ENCODE assay signal across 25 cellular contexts in the genomic region with DNA sequence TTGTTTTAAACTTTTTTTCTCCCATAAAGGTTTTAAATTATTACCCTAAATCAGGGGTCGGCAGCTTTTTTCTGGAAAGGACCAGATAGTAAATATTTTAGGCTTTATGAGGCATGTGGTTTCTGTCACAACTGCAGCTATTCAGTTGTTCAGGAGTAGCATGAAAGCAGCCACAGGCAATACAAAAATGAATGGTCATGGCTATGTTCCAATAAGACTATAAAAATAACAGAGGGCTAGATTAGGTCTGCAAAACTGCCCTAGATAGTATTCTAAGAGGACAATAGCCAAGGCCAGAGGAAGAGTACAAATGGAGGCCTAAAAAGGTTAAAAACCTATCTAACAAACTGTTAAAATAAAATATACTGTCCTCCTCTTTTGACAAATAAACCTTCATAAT.
"Had no signal": no experiment of that assay in that cellular context is flagged by ENCODE, and none has a peak within 500 bp of the region (broad histone marks: within the 10 kb centered on the region; RNA-seq: fewer than 3 reads in every experiment).

No MANE protein-coding gene starts in this region.

- DNase-seq: activated CD4-positive, alpha-beta memory T cell treated with anti-CD3 and anti-CD28 coated beads, Interleukin-2, amount 10 ng/mL, durations not matched to agents 7 days and 5 days; activated CD4-positive, alpha-beta T cell treated with anti-CD3 and anti-CD28 coated beads, Interleukin-2, amount 10 ng/mL, durations not matched to agents 24 days and 14 days; activated CD8-positive, alpha-beta memory T cell treated with anti-CD3 and anti-CD28 coated beads, Interleukin-2, amount 10 ng/mL, durations not matched to agents 7 days and 5 days; activated gamma-delta T cell treated with Interleukin-2 at 50 U/mL for 16 hours; activated T-cell treated with anti-CD3 and anti-CD28 coated beads, Interleukin-2, amount 50 U/mL, for 1 hour; anterior cingulate cortex; caudate nucleus; dermis blood vessel endothelial cell; effector CD8-positive, alpha-beta T cell; ovary; stimulated activated CD4-positive, alpha-beta T cell treated with anti-CD3 and anti-CD28 coated beads, Interleukin-2, amount 100 ng/mL, for 24 hours; stimulated activated naive CD8-positive, alpha-beta T cell treated with anti-CD3 and anti-CD28 coated beads, Interleukin-15, amount 100 ng/mL, for 72 hours; SW 1271; T-helper 17 cell had no signal

- H3K9me3 Mint-ChIP-seq: activated CD4-positive, alpha-beta memory T cell treated with anti-CD3 and anti-CD28 coated beads, Interleukin-2, amount 10 ng/mL, durations not matched to agents 7 days and 5 days; activated CD4-positive, alpha-beta T cell treated with anti-CD3 and anti-CD28 coated beads, Interleukin-2, amount 10 ng/mL, durations not matched to agents 24 days and 14 days; activated naive CD4-positive, alpha-beta T cell treated with anti-CD3 and anti-CD28 coated beads, Interleukin-2, amount 50 U/mL, for 24 hours; natural killer cell treated with Interleukin-12 subunit alpha and Interleukin-12 subunit beta and Interleukin-15 and Interleukin-18, amount 100 ng/mL, for 72 hours; stimulated activated effector memory CD8-positive, alpha-beta T cell treated with anti-CD3 and anti-CD28 coated beads, Interleukin-12 subunit alpha, Interleukin-12 subunit beta, amount 100 ng/mL, for 72 hours; stimulated activated naive CD8-positive, alpha-beta T cell treated with anti-CD3 and anti-CD28 coated beads, Interleukin-15, amount 100 ng/mL, for 72 hours had no signal

- H3K4me1 ChIP-seq: prostate gland, suprapubic skin, tibial nerve had no signal

- H3K4me1 Mint-ChIP-seq: activated CD4-positive, alpha-beta memory T cell treated with anti-CD3 and anti-CD28 coated beads, Interleukin-2, amount 10 ng/mL, durations not matched to agents 7 days and 5 days; activated CD4-positive, alpha-beta T cell treated with anti-CD3 and anti-CD28 coated beads, Interleukin-2, amount 10 ng/mL, durations not matched to agents 24 days and 14 days; activated CD8-positive, alpha-beta memory T cell treated with anti-CD3 and anti-CD28 coated beads, Interleukin-2, amount 10 ng/mL, durations not matched to agents 7 days and 5 days; brain; stimulated activated effector memory CD8-positive, alpha-beta T cell treated with anti-CD3 and anti-CD28 coated beads, Interleukin-12 subunit alpha, Interleukin-12 subunit beta, amount 100 ng/mL, for 72 hours; stimulated activated naive CD8-positive, alpha-beta T cell treated with anti-CD3 and anti-CD28 coated beads, Interleukin-15, amount 100 ng/mL, for 72 hours; T-helper 17 cell had no signal

- H3K4me3 ChIP-seq: ovary, prostate gland, skin epidermis, suprapubic skin, tibial nerve had no signal

- H3K9me3 ChIP-seq: neutrophil, ovary, prostate gland, suprapubic skin, tibial nerve had no signal

- H3K36me3 Mint-ChIP-seq: brain had no signal

- H3K36me3 ChIP-seq: neutrophil, ovary, prostate gland had no signal

- H3K27me3 ChIP-seq: neutrophil, ovary, suprapubic skin, tibial nerve had no signal

- H3K27me3 Mint-ChIP-seq: activated CD4-positive, alpha-beta memory T cell treated with anti-CD3 and anti-CD28 coated beads, Interleukin-2, amount 10 ng/mL, durations not matched to agents 7 days and 5 days; activated CD4-positive, alpha-beta T cell treated with anti-CD3 and anti-CD28 coated beads, Interleukin-2, amount 10 ng/mL, durations not matched to agents 24 days and 14 days; activated CD8-positive, alpha-beta memory T cell treated with anti-CD3 and anti-CD28 coated beads, Interleukin-2, amount 10 ng/mL, durations not matched to agents 7 days and 5 days; activated naive CD4-positive, alpha-beta T cell treated with anti-CD3 and anti-CD28 coated beads, Interleukin-2, amount 50 U/mL, for 24 hours; natural killer cell treated with Interleukin-12 subunit alpha and Interleukin-12 subunit beta and Interleukin-15 and Interleukin-18, amount 100 ng/mL, for 72 hours; stimulated activated naive CD8-positive, alpha-beta T cell treated with anti-CD3 and anti-CD28 coated beads, Interleukin-15, amount 100 ng/mL, for 72 hours; T-helper 17 cell had no signal

- H3K27ac ChIP-seq: neutrophil, ovary, prostate gland, skin epidermis, suprapubic skin, tibial nerve had no signal

- H3K27ac Mint-ChIP-seq: activated CD4-positive, alpha-beta memory T cell treated with anti-CD3 and anti-CD28 coated beads, Interleukin-2, amount 10 ng/mL, durations not matched to agents 7 days and 5 days; activated CD4-positive, alpha-beta T cell treated with anti-CD3 and anti-CD28 coated beads, Interleukin-2, amount 10 ng/mL, durations not matched to agents 24 days and 14 days; activated CD8-positive, alpha-beta memory T cell treated with anti-CD3 and anti-CD28 coated beads, Interleukin-2, amount 10 ng/mL, durations not matched to agents 7 days and 5 days; activated naive CD4-positive, alpha-beta T cell treated with anti-CD3 and anti-CD28 coated beads, Interleukin-2, amount 50 U/mL, for 24 hours; brain; natural killer cell treated with Interleukin-12 subunit alpha and Interleukin-12 subunit beta and Interleukin-15 and Interleukin-18, amount 100 ng/mL, for 72 hours; stimulated activated effector memory CD8-positive, alpha-beta T cell treated with anti-CD3 and anti-CD28 coated beads, Interleukin-12 subunit alpha, Interleukin-12 subunit beta, amount 100 ng/mL, for 72 hours; T-helper 17 cell had no signal

- H3K4me3 Mint-ChIP-seq: activated CD4-positive, alpha-beta memory T cell treated with anti-CD3 and anti-CD28 coated beads, Interleukin-2, amount 10 ng/mL, durations not matched to agents 7 days and 5 days; activated CD4-positive, alpha-beta T cell treated with anti-CD3 and anti-CD28 coated beads, Interleukin-2, amount 10 ng/mL, durations not matched to agents 24 days and 14 days; activated CD8-positive, alpha-beta memory T cell treated with anti-CD3 and anti-CD28 coated beads, Interleukin-2, amount 10 ng/mL, durations not matched to agents 7 days and 5 days; activated naive CD4-positive, alpha-beta T cell treated with anti-CD3 and anti-CD28 coated beads, Interleukin-2, amount 50 U/mL, for 24 hours; brain; natural killer cell treated with Interleukin-12 subunit alpha and Interleukin-12 subunit beta and Interleukin-15 and Interleukin-18, amount 100 ng/mL, for 72 hours; stimulated activated effector memory CD8-positive, alpha-beta T cell treated with anti-CD3 and anti-CD28 coated beads, Interleukin-12 subunit alpha, Interleukin-12 subunit beta, amount 100 ng/mL, for 72 hours; stimulated activated naive CD8-positive, alpha-beta T cell treated with anti-CD3 and anti-CD28 coated beads, Interleukin-15, amount 100 ng/mL, for 72 hours; T-helper 17 cell had no signal

- ATAC-seq: activated CD8-positive, alpha-beta memory T cell treated with anti-CD3 and anti-CD28 coated beads, Interleukin-2, amount 10 ng/mL, durations not matched to agents 7 days and 5 days; esophagus mucosa; left lobe of liver; natural killer cell treated with Interleukin-12 subunit alpha and Interleukin-12 subunit beta and Interleukin-15 and Interleukin-18, amount 100 ng/mL, for 72 hours; stimulated activated effector memory CD8-positive, alpha-beta T cell treated with anti-CD3 and anti-CD28 coated beads, Interleukin-12 subunit alpha, Interleukin-12 subunit beta, amount 100 ng/mL, for 72 hours; stimulated activated naive CD8-positive, alpha-beta T cell treated with anti-CD3 and anti-CD28 coated beads, Interleukin-15, amount 100 ng/mL, for 72 hours; T-helper 17 cell had no signal
